ENCODE assay signal across 17 cellular contexts in the genomic region with DNA sequence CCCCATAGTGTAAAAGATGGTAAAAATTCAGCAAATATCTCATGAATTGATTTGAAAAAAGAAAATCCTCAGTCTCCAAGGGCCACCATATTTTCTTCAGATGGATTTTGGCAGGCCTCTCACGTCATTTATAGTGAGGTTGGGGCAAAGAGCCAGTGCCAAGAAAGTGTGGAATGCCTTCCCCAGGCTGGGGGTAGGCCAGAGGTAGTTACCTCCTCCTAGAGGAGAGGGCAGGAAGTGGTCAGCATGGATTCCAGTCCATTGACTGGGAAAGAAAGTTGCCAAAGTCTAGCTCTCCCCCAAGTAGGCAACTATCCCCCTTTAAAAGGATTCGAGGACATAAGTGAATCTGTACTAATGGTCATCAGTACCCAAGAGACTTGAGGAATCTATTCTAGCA.
DNase-seq lines count a peak whose midpoint lies in the region; TF ChIP-seq lines count a peak whose summit lies in the region.
"Had no signal": no experiment of that assay in that cellular context is flagged by ENCODE, and none has a peak within 500 bp of the region (broad histone marks: within the 10 kb centered on the region; RNA-seq: fewer than 3 reads in every experiment).

No MANE protein-coding gene starts in this region.

- in situ Hi-C loops in GM13977 (cut with MboI; ENCODE audit: low pct_unique_long_range_greater_than_20kb, low sequenced_read_pairs, unreplicated experiment), result no loop called here

- no peak overlapping the region for H3K4ac ChIP-seq in mesenchymal stem cell (ENCODE audit: low read depth in 1 of 2, low read length in 2 of 2)

- no peak overlapping the region for H2AFZ ChIP-seq in mesenchymal stem cell (ENCODE audit: low read depth, low read length)

- H4K91ac ChIP-seq in mesenchymal stem cell (ENCODE audit: low read length), result no peak overlapping the region

- 80% methylated on average over 1 of the region's 2 CpGs for WGBS in mesenchymal stem cell

- H3K36me3 ChIP-seq in MG63, result peaks cover 45% of the 10 kb centered on the region
- H3K36me3 ChIP-seq in mesenchymal stem cell (ENCODE audit: control insufficient read depth in 1 of 2, insufficient read depth in 2 of 2, low read depth in 1 of 2, low read length in 2 of 2), result peaks cover 3 to 16% of the 10 kb centered on the region in 2 experiments
- H3K36me3 ChIP-seq in right atrium auricular region, result no peaks in the 10 kb centered on the region
- H3K36me3 ChIP-seq: adrenal gland, colonic mucosa, prostate gland had no signal

- TF ChIP-seq CTCF in GM13977 (IDR thresholded peaks at IDR 0.05; ENCODE audit: extremely low read depth, insufficient read depth, missing control alignments), result peak; percentile 3
- TF ChIP-seq CTCF in cardiac fibroblast (IDR thresholded peaks at IDR 0.05; ENCODE audit: low read depth, low read length), result no peak
- no peak for TF ChIP-seq CTCF in right atrium auricular region (IDR thresholded peaks at IDR 0.05)

- H3K79me1 ChIP-seq in mesenchymal stem cell (replicated peaks; ENCODE audit: low read length, poor library complexity, severe bottlenecking), result peaks cover 8% of the 10 kb centered on the region

- no peaks in the 10 kb centered on the region for H3K27me3 ChIP-seq in MG63
- H3K27me3 ChIP-seq in mesenchymal stem cell (ENCODE audit: control insufficient read depth in 1 of 2, insufficient read depth in 1 of 2, low read length in 2 of 2), result no peaks in the 10 kb centered on the region
- no peaks in the 10 kb centered on the region for H3K27me3 ChIP-seq in right atrium auricular region
- H3K27me3 ChIP-seq: adrenal gland, colonic mucosa had no signal

- no peak overlapping the region for H3K14ac ChIP-seq in mesenchymal stem cell (ENCODE audit: low read length in 2 of 2)

- H2BK120ac ChIP-seq in mesenchymal stem cell (ENCODE audit: low read depth, low read length), result no peak overlapping the region

- H3K4me2 ChIP-seq in mesenchymal stem cell (ENCODE audit: low read length, poor library complexity, severe bottlenecking), result no peak overlapping the region

- no peaks in the 10 kb centered on the region for H3K9me3 ChIP-seq in MG63
- H3K9me3 ChIP-seq in mesenchymal stem cell (ENCODE audit: control insufficient read depth, low read length), result no peaks in the 10 kb centered on the region
- no peaks in the 10 kb centered on the region for H3K9me3 ChIP-seq in right atrium auricular region
- H3K9me3 ChIP-seq: adrenal gland, colonic mucosa, prostate gland had no signal

- DNase-seq in GM13977 (ENCODE audit: low spot score) (no peak), MG63 (peak; percentile 36), cardiac fibroblast (ENCODE audit: low read depth in 2 of 2) (peak; percentile 27 to 50), mesenchymal stem cell (peak; percentile 5), SK-N-DZ (ENCODE audit: low spot score) (no peak), GM19238 (ENCODE audit: insufficient read length, low spot score) (no peak), right atrium auricular region (ENCODE audit: low spot score) (no peak), anterior cingulate cortex (lab: John Stamatoyannopoulos, UW) (no peak)
- DNase-seq: activated effector memory CD4-positive, alpha-beta T cell treated with anti-CD3 and anti-CD28 coated beads, Interleukin-2, amount 50 U/mL, for 16 hours; adrenal gland; colonic mucosa; GOT3; natural killer cell; NCI-H187; NCI-H446 treated with DMSO at 0.1 percent for 48 hours; SHP77 treated with DMSO at 0.1 percent for 48 hours had no signal

- no peak overlapping the region for H4K8ac ChIP-seq in mesenchymal stem cell (ENCODE audit: low read length)

- H3K9ac ChIP-seq in mesenchymal stem cell (ENCODE audit: low read length), result no peak overlapping the region

- H2AK5ac ChIP-seq in mesenchymal stem cell (ENCODE audit: low read length, severe bottlenecking), result no peak overlapping the region

- H3K27ac ChIP-seq in mesenchymal stem cell (ENCODE audit: low read length, poor library complexity, severe bottlenecking) (no peak overlapping the region), right atrium auricular region (no peak overlapping the region)
- H3K27ac ChIP-seq: adrenal gland, colonic mucosa, prostate gland had no signal

- no peak overlapping the region for H3K23ac ChIP-seq in mesenchymal stem cell (ENCODE audit: low read length in 2 of 2)

- H3K18ac ChIP-seq in mesenchymal stem cell (ENCODE audit: low read depth in 1 of 2, low read length in 2 of 2), result no peak overlapping the region

- no peak overlapping the region for H2BK5ac ChIP-seq in mesenchymal stem cell (ENCODE audit: low read depth, low read length, poor library complexity, severe bottlenecking)

- H3K4me1 ChIP-seq in mesenchymal stem cell (ENCODE audit: control insufficient read depth, insufficient read depth, low read depth, low read length) (peaks cover 1% of the 10 kb centered on the region), right atrium auricular region (no peaks in the 10 kb centered on the region)
- H3K4me1 ChIP-seq: adrenal gland, colonic mucosa, prostate gland had no signal

- H3K4me3 ChIP-seq in MG63 (no peak overlapping the region), cardiac fibroblast (replicated peaks in 1 of 2; ENCODE audit: low read depth in 2 of 2, low read length in 2 of 2) (no peak overlapping the region), mesenchymal stem cell (ENCODE audit: insufficient read depth in 1 of 2, low read depth in 1 of 2, low read length in 2 of 2) (no peak overlapping the region), right atrium auricular region (no peak overlapping the region)
- H3K4me3 ChIP-seq: adrenal gland, colonic mucosa, prostate gland had no signal

- no peak overlapping the region for H2BK12ac ChIP-seq in mesenchymal stem cell (ENCODE audit: low read length in 2 of 2)

- H2BK15ac ChIP-seq in mesenchymal stem cell (ENCODE audit: low read depth, poor library complexity, severe bottlenecking), result no peak overlapping the region

Comparison
In these comparisons a context has a peak if more than half of its experiments do, and no peak if none do; other contexts are left out.
1. DNase-seq: peak in MG63 (single experiment), cardiac fibroblast (2 of 2) and mesenchymal stem cell (single experiment); none in GM13977 (single experiment), SK-N-DZ (single experiment), GM19238 (single experiment), right atrium auricular region (single experiment) and anterior cingulate cortex (0 of 58).